8 cellular contexts compared by ENCODE assay signal in the genomic region with DNA sequence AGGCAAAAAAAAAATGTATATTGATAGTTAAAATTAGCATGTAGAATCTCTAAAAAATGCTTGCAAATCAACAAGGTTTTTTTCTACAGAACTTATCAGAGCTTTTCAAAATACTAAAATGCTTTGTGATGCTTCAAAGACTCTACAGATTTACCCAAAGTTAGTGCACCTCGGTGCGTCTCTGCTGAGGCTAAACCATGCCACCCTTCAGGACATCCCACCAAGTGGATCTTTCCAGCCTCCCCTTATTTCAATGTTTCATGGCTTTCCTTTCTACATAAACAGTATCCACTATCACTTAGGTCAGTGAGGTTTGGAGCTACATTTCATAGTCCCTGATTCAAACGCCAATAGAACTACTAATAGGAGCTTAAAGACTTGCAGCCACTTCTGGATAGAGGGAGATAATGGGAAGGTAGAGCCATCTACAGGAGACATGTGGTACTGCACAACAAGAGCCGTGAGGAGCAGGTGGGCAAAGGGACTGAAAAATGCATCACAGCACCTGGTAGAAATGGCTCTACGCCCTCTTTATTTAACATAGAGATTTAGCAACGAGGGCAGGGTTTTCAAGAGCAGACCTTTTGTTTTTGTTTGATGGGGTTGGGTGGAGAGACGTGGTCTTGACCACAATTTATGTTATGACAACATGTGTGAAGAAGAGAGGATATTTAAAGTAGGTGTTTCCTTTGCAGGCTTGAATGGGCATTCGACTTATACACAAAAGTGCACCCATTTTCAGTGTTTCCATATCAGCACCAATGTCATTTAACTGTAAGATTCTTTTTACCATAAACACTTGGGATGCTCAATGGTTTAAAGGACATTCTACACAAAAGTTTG. TPM values are rescaled to one million over a fixed set of nuclear protein-coding genes. Genes with fewer than 3 reads are reported as not detected.
A peak's percentile ranks its signal among the peaks of the same experiment; 100 is the strongest.
DNase-seq lines count a peak whose midpoint lies in the region; ATAC-seq and TF ChIP-seq lines count a peak whose summit lies in the region.

No MANE protein-coding gene starts in this region.

- no peak overlapping the region for H3K27ac ChIP-seq in stomach

- DNase-seq in DMS79 treated with DMSO at 0.1 percent for 48 hours (lab: John Stamatoyannopoulos, UW) = peak; percentile 70
- peak; percentile 44 for DNase-seq in LHCN-M2 (ENCODE audit: low read depth)
- peak; percentile 24 to 41 for DNase-seq in SHP77 (lab: John Stamatoyannopoulos, UW)
- DNase-seq in cerebellum (ENCODE audit: low spot score) = peak; percentile 31
- DNase-seq in left lobe of liver (ENCODE audit: low spot score) = no peak
- no peak for DNase-seq in stomach

- intact Hi-C loops in stomach (cut with DNase I; ENCODE audit: low total_unique reads) = no loop called here

- H3K4me1 ChIP-seq in stomach = no peaks in the 10 kb centered on the region

- 27 to 33% (median 30%) methylated on average over 8 of the region's 8 CpGs for WGBS in stomach, 5 donors

- ATAC-seq in GM21390 (IDR thresholded peaks at IDR 0.05; ENCODE audit: unreplicated experiment) = peak; percentile 73
- peak; percentile 94 for ATAC-seq in left lobe of liver
- no peak for ATAC-seq in HG03045 (IDR thresholded peaks at IDR 0.05; ENCODE audit: unreplicated experiment)

- H3K27me3 ChIP-seq in stomach = peaks cover 0 to 6% (median 0%) of the 10 kb centered on the region in 3 donors

- TF ChIP-seq POLR2A in stomach (IDR thresholded peaks at IDR 0.05) = no peak

- H3K36me3 ChIP-seq in stomach = no peaks in the 10 kb centered on the region

- H3K4me3 ChIP-seq in stomach = no peak overlapping the region

- TF ChIP-seq CTCF in stomach (IDR thresholded peaks at IDR 0.05) = peak in 4 of 7 experiments; percentile 57 to 82 (median 70)

- no peaks in the 10 kb centered on the region for H3K9me3 ChIP-seq in stomach

- TF ChIP-seq EP300 in stomach (IDR thresholded peaks at IDR 0.05) = no peak

RNA-seq across cellular contexts. Expression of a gene that starts 56.1 kb away (rescaled TPM):
- total RNA-seq in LHCN-M2 (2014; rRNA removed) (not detected in 2 replicates), cerebellum (not detected), left lobe of liver (not detected), stomach (not detected)
- polyA plus RNA-seq in LHCN-M2 (2012) = not detected
- polyA plus RNA-seq in stomach = not detected

Comparison
In these comparisons a context has a peak if more than half of its experiments do, and no peak if none do; other contexts are left out.
1. DNase-seq: peak in DMS79 treated with DMSO at 0.1 percent for 48 hours (single experiment), LHCN-M2 (single experiment), SHP77 (2 of 2) and cerebellum (single experiment); none in left lobe of liver (single experiment) and stomach (single experiment).